1 cellular context compared by ENCODE assay signal in the genomic region with DNA sequence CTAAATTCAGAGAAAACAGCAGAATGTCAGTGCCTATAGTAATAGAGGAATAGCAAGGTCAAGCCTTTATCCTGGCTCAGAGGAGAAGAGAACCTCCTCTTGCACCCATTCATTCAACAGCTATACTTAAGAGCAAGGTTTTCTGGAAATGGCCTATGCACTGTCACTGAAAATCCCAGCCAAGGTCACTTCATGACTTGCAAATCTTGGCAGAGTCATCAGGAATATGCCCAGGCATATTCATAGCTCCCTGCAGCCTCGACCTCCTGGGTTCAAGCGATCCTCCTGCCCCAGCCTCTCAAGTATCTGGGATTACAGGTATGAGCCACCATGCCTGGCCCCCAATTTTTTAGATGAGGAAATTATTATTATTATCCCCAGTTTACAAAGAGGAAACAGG.
TF ChIP-seq lines count a peak whose summit lies in the region.

No MANE protein-coding gene starts in this region.

TF ChIP-seq in HepG2, 621 proteins besides CTCF, POLR2A, EP300 and RAD21 (continued from another document):
- 0 out of 2 replicates have a peak, but pooled peaks have one; percentile 34 for TF ChIP-seq ZMYM3 (CRISPR knock-in tag; IDR thresholded peaks at IDR 0.05)
- TF ChIP-seq, protein P1, sequence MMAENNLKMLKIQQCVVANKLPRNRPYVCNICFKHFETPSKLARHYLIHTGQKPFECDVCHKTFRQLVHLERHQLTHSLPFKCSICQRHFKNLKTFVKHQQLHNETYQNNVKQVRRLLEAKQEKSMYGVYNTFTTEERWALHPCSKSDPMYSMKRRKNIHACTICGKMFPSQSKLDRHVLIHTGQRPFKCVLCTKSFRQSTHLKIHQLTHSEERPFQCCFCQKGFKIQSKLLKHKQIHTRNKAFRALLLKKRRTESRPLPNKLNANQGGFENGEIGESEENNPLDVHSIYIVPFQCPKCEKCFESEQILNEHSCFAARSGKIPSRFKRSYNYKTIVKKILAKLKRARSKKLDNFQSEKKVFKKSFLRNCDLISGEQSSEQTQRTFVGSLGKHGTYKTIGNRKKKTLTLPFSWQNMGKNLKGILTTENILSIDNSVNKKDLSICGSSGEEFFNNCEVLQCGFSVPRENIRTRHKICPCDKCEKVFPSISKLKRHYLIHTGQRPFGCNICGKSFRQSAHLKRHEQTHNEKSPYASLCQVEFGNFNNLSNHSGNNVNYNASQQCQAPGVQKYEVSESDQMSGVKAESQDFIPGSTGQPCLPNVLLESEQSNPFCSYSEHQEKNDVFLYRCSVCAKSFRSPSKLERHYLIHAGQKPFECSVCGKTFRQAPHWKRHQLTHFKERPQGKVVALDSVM (CRISPR knock-in tag; IDR thresholded peaks at IDR 0.05) = peak; percentile 88
